ENCODE assay signal across 11 cellular contexts in genomic region chr17:2223617-2223927, GRCh38.
DNase-seq lines count a peak whose midpoint lies in the region; ATAC-seq and TF ChIP-seq lines count a peak whose summit lies in the region.
"Had no signal": no experiment of that assay in that cellular context is flagged by ENCODE, and none has a peak within 500 bp of the region (broad histone marks: within the 10 kb centered on the region; RNA-seq: fewer than 3 reads in every experiment).

No MANE protein-coding gene starts in this region.

- POLR2A ChIA-PET in AG04450 (lab: Yijun Ruan, JAX), result no interaction called here

- H3K4me2 ChIP-seq in KMS-11, result peak overlapping the region; percentile 70

- no peak for ATAC-seq in natural killer cell treated with Interleukin-12 subunit alpha and Interleukin-12 subunit beta and Interleukin-15 and Interleukin-18, amount 100 ng/mL, for 72 hours
- no peak for ATAC-seq in HG03135 (IDR thresholded peaks at IDR 0.05; ENCODE audit: unreplicated experiment)
- no peak for ATAC-seq in GM18867 (IDR thresholded peaks at IDR 0.05; ENCODE audit: unreplicated experiment)
- no peak for ATAC-seq in HG02840 (IDR thresholded peaks at IDR 0.05; ENCODE audit: low FRiP score, unreplicated experiment)

- H2AFZ ChIP-seq in KMS-11 (ENCODE audit: low read depth), result 0 out of 2 replicates have a peak overlapping the region, but pooled peaks have one; percentile 3

- H3K36me3 ChIP-seq in KMS-11 (ENCODE audit: insufficient read depth) (no peaks in the 10 kb centered on the region), endodermal cell (ENCODE audit: control insufficient read depth, insufficient read depth, low read length) (peaks cover 59% of the 10 kb centered on the region)

- no peaks in the 10 kb centered on the region for H3K79me2 ChIP-seq in KMS-11 (ENCODE audit: insufficient read depth, low read depth)

- no peak overlapping the region for H3K4me3 Mint-ChIP-seq in endodermal cell
- H3K4me3 Mint-ChIP-seq in natural killer cell treated with Interleukin-12 subunit alpha and Interleukin-12 subunit beta and Interleukin-15 and Interleukin-18, amount 100 ng/mL, for 72 hours, result peak overlapping the region; percentile 62

- H3K27me3 ChIP-seq in AG04450 (ENCODE audit: control insufficient read depth, insufficient read depth, low read length), result no peaks in the 10 kb centered on the region
- no peaks in the 10 kb centered on the region for H3K27me3 ChIP-seq in KMS-11 (ENCODE audit: insufficient read depth, low read depth)
- no peaks in the 10 kb centered on the region for H3K27me3 ChIP-seq in endodermal cell (ENCODE audit: control insufficient read depth, insufficient read depth, low read length, poor library complexity, severe bottlenecking)
- H3K27me3 ChIP-seq: neutrophil had no signal

- no peak for TF ChIP-seq CTCF in AG04450 (IDR thresholded peaks at IDR 0.05; ENCODE audit: low read depth, low read length)
- TF ChIP-seq CTCF in KMS-11 (conservative IDR thresholded peaks at IDR 0.05; ENCODE audit: low read depth, low read length), result no peak
- TF ChIP-seq CTCF in endodermal cell (conservative IDR thresholded peaks at IDR 0.05), result no peak

- H3K4me1 ChIP-seq in KMS-11 (ENCODE audit: low read depth, poor library complexity, severe bottlenecking), result peaks cover 71% of the 10 kb centered on the region
- no peaks in the 10 kb centered on the region for H3K4me1 ChIP-seq in endodermal cell (ENCODE audit: control insufficient read depth, insufficient read depth, low read length)

- no peaks in the 10 kb centered on the region for H4K20me1 ChIP-seq in KMS-11 (ENCODE audit: insufficient read depth)

- no peak overlapping the region for H3K4me3 ChIP-seq in AG04450 (ENCODE audit: low read depth, low read length)
- H3K4me3 ChIP-seq in KMS-11 (IDR thresholded peaks at IDR 0.05; ENCODE audit: insufficient read depth, low read depth, low read length), result no peak overlapping the region
- H3K4me3 ChIP-seq in endodermal cell (ENCODE audit: low read length), result no peak overlapping the region

- no peak overlapping the region for H3K27ac Mint-ChIP-seq in endodermal cell
- peak overlapping the region; percentile 36 to 40 for H3K27ac Mint-ChIP-seq in natural killer cell treated with Interleukin-12 subunit alpha and Interleukin-12 subunit beta and Interleukin-15 and Interleukin-18, amount 100 ng/mL, for 72 hours

- H3K9me3 ChIP-seq in AG04450 (ENCODE audit: control insufficient read depth, insufficient read depth, low read length) (no peaks in the 10 kb centered on the region), endodermal cell (ENCODE audit: control insufficient read depth, low read length) (no peaks in the 10 kb centered on the region)
- H3K9me3 ChIP-seq: neutrophil had no signal

- CTCF ChIA-PET in AG04450 (lab: Charles Lee), result interaction anchor here (0.7 to 1.7 kb wide), 5 partner anchors 21 to 169 kb away, joined by 3 to 13 read pairs (median 4); partner anchors contain the start of gene HIC1

- peak overlapping the region; percentile 40 for H3K27ac ChIP-seq in AG04450 (ENCODE audit: low read depth, low read length)
- H3K27ac ChIP-seq in KMS-11, result peak overlapping the region; percentile 99
- peak overlapping the region; percentile 68 for H3K27ac ChIP-seq in endodermal cell (ENCODE audit: low read depth, low read length)
- H3K27ac ChIP-seq: neutrophil had no signal

- H3K9me3 Mint-ChIP-seq in endodermal cell, result no peaks in the 10 kb centered on the region
- H3K9me3 Mint-ChIP-seq in natural killer cell treated with Interleukin-12 subunit alpha and Interleukin-12 subunit beta and Interleukin-15 and Interleukin-18, amount 100 ng/mL, for 72 hours, result no peaks in the 10 kb centered on the region

- H3K4me1 Mint-ChIP-seq in endodermal cell, result peaks cover 4% of the 10 kb centered on the region
- H3K4me1 Mint-ChIP-seq in natural killer cell treated with Interleukin-12 subunit alpha and Interleukin-12 subunit beta and Interleukin-15 and Interleukin-18, amount 100 ng/mL, for 72 hours (ENCODE audit: low read depth in 2 of 2), result peaks cover 33 to 36% of the 10 kb centered on the region in 2 donors

- no peaks in the 10 kb centered on the region for H3K27me3 Mint-ChIP-seq in endodermal cell (ENCODE audit: insufficient read depth)
- H3K27me3 Mint-ChIP-seq in natural killer cell treated with Interleukin-12 subunit alpha and Interleukin-12 subunit beta and Interleukin-15 and Interleukin-18, amount 100 ng/mL, for 72 hours, result peaks cover 0 to 2% of the 10 kb centered on the region in 2 donors

- H3K9ac ChIP-seq in KMS-11, result peak overlapping the region; percentile 82
- no peak overlapping the region for H3K9ac ChIP-seq in endodermal cell (ENCODE audit: extremely low read depth, low read length, poor library complexity, severe bottlenecking)

- H3K36me3 Mint-ChIP-seq in endodermal cell (ENCODE audit: low read depth), result peaks cover 41% of the 10 kb centered on the region
- H3K36me3 Mint-ChIP-seq in natural killer cell treated with Interleukin-12 subunit alpha and Interleukin-12 subunit beta and Interleukin-15 and Interleukin-18, amount 100 ng/mL, for 72 hours, result no peaks in the 10 kb centered on the region

- no peak for DNase-seq in AG04450 (ENCODE audit: low read depth, low spot score)
- DNase-seq in endodermal cell, result no peak
- no peak for DNase-seq in natural killer cell treated with Interleukin-12 subunit alpha and Interleukin-12 subunit beta and Interleukin-15 and Interleukin-18, amount 100 ng/mL, for 72 hours (ENCODE audit: low spot score)
- DNase-seq in NCI-H524 treated with DMSO at 0.1 percent for 48 hours (lab: John Stamatoyannopoulos, UW), result no peak
- DNase-seq: GDM1, OCI-M1 had no signal

Comparison
In these comparisons a context has a peak if more than half of its experiments do, and no peak if none do; other contexts are left out.
1. H3K27ac ChIP-seq: peak in every context shown above with its lines; median percentile 99 in KMS-11; 68 in endodermal cell; 40 in AG04450.